Comparison of ENCODE assay signal across 1 cellular context in the genomic region with DNA sequence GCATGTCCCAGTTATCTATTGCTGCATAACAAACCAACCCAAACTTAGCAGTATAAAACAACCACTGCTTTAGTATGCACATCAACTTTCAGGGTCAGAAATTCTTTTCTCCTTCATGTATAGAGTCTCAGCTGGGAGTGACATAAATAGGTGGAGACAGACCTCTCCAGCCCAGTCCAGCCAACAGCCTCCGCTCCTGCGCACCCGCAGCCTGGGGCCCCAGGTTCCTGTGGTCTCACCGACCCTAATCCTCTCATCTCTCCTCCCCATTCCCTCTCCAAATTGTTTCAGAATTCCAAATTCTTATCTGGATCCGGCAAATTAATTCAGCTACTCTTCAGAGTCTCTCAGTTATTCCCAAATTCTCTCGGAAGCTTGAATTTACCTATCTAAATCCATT.
TF ChIP-seq lines count a peak whose summit lies in the region.

No MANE protein-coding gene starts in this region.

TF ChIP-seq in GM23338, 12 proteins besides CTCF, POLR2A, EP300 and RAD21:
- TF ChIP-seq, protein P1, sequence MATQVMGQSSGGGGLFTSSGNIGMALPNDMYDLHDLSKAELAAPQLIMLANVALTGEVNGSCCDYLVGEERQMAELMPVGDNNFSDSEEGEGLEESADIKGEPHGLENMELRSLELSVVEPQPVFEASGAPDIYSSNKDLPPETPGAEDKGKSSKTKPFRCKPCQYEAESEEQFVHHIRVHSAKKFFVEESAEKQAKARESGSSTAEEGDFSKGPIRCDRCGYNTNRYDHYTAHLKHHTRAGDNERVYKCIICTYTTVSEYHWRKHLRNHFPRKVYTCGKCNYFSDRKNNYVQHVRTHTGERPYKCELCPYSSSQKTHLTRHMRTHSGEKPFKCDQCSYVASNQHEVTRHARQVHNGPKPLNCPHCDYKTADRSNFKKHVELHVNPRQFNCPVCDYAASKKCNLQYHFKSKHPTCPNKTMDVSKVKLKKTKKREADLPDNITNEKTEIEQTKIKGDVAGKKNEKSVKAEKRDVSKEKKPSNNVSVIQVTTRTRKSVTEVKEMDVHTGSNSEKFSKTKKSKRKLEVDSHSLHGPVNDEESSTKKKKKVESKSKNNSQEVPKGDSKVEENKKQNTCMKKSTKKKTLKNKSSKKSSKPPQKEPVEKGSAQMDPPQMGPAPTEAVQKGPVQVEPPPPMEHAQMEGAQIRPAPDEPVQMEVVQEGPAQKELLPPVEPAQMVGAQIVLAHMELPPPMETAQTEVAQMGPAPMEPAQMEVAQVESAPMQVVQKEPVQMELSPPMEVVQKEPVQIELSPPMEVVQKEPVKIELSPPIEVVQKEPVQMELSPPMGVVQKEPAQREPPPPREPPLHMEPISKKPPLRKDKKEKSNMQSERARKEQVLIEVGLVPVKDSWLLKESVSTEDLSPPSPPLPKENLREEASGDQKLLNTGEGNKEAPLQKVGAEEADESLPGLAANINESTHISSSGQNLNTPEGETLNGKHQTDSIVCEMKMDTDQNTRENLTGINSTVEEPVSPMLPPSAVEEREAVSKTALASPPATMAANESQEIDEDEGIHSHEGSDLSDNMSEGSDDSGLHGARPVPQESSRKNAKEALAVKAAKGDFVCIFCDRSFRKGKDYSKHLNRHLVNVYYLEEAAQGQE (IDR thresholded peaks at IDR 0.05; ENCODE audit: unreplicated experiment), result no peak
